14 cellular contexts compared by ENCODE assay signal in the genomic region with DNA sequence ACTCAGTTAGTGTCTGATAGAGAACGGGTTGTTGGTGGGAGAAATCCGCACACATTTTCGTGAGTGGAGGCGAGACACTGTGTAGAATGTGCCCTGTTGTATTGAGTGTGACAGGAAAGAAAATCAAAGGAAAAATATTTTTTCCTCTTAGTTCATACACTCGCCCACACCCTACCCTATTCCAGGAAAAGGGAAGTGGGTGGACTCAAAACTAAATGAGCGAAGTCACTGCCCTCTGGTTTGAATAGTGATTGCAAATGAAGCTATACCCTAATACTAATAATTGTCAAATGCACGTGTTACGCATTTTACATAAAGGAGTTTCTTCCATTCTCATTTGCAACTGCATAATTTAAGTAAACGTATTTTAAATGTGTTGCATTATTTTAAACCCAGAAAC. TPM values are rescaled to one million over a fixed set of nuclear protein-coding genes. Genes with fewer than 3 reads are reported as not detected.
A peak's percentile ranks its signal among the peaks of the same experiment; 100 is the strongest.
DNase-seq lines count a peak whose midpoint lies in the region; ATAC-seq and TF ChIP-seq lines count a peak whose summit lies in the region.
"Had no signal": no experiment of that assay in that cellular context is flagged by ENCODE, and none has a peak within 500 bp of the region (broad histone marks: within the 10 kb centered on the region; RNA-seq: fewer than 3 reads in every experiment).

No MANE protein-coding gene starts in this region.

- H4K8ac ChIP-seq in trophoblast cell (ENCODE audit: low read depth, low read length), result no peak overlapping the region

- H4K12ac ChIP-seq in trophoblast cell (ENCODE audit: low read depth, low read length), result no peak overlapping the region

- no peak overlapping the region for H3K27ac Mint-ChIP-seq in activated T-helper 1 cell treated with anti-CD3 and anti-CD28 coated beads, Interleukin-12 subunit alpha, Interleukin-12 subunit beta, Interleukin-2, Interleukin-4 antibody, amounts not matched to agents 30 ng/mL and 10 ng/mL and 1 ng/mL, durations not matched to agents 14 hours and 24 hours and 36 hours
- no peak overlapping the region for H3K27ac Mint-ChIP-seq in memory B cell

- H3K18ac ChIP-seq in trophoblast cell (ENCODE audit: low read length), result no peak overlapping the region

- H3K9ac ChIP-seq in trophoblast cell (ENCODE audit: low read length), result no peak overlapping the region

- no peak overlapping the region for H2BK120ac ChIP-seq in trophoblast cell (ENCODE audit: insufficient read depth, low read length, poor library complexity)

- H3K9me3 ChIP-seq in heart right ventricle, result peaks cover 0 to 46% (median 0%) of the 10 kb centered on the region in 11 donors
- peaks cover 0 to 26% (median 9%) of the 10 kb centered on the region in 4 donors for H3K9me3 ChIP-seq in upper lobe of left lung
- H3K9me3 ChIP-seq in trophoblast cell (ENCODE audit: insufficient read depth, low read depth, low read length), result peaks cover 5% of the 10 kb centered on the region

- no peaks in the 10 kb centered on the region for H3K27me3 ChIP-seq in heart right ventricle
- no peaks in the 10 kb centered on the region for H3K27me3 ChIP-seq in upper lobe of left lung
- H3K27me3 ChIP-seq in trophoblast cell (ENCODE audit: insufficient read depth, low read length), result no peaks in the 10 kb centered on the region

- H3K27ac ChIP-seq in heart right ventricle (peak overlapping the region in 9 of 10 donors; percentile 52 to 85 (median 80)), upper lobe of left lung (peak overlapping the region in 3 of 4 donors; percentile 67 to 85 (median 73)), trophoblast cell (ENCODE audit: low read depth, low read length) (no peak overlapping the region)
- H3K27ac ChIP-seq: C4-2B, epithelial cell of prostate had no signal

- H2AFZ ChIP-seq in trophoblast cell (ENCODE audit: insufficient read depth, low read length, poor library complexity), result no peak overlapping the region

- H3K4me3 Mint-ChIP-seq in activated T-helper 1 cell treated with anti-CD3 and anti-CD28 coated beads, Interleukin-12 subunit alpha, Interleukin-12 subunit beta, Interleukin-2, Interleukin-4 antibody, amounts not matched to agents 30 ng/mL and 10 ng/mL and 1 ng/mL, durations not matched to agents 14 hours and 24 hours and 36 hours, result peak overlapping the region; percentile 85
- H3K4me3 Mint-ChIP-seq in memory B cell, result peak overlapping the region; percentile 90

- TF ChIP-seq CTCF in heart right ventricle (IDR thresholded peaks at IDR 0.05), result no peak
- no peak for TF ChIP-seq CTCF in upper lobe of left lung (IDR thresholded peaks at IDR 0.05)

- peaks cover 0 to 39% (median 13%) of the 10 kb centered on the region in 9 donors for H3K36me3 ChIP-seq in heart right ventricle
- peaks cover 0 to 18% (median 10%) of the 10 kb centered on the region in 4 donors for H3K36me3 ChIP-seq in upper lobe of left lung
- peaks cover 2 to 10% of the 10 kb centered on the region in 2 experiments for H3K36me3 ChIP-seq in trophoblast cell (ENCODE audit: control insufficient read depth in 1 of 2, insufficient read depth in 2 of 2, low read length in 2 of 2)

- no peak overlapping the region for H3K23ac ChIP-seq in trophoblast cell (ENCODE audit: low read length)

- peak overlapping the region in 9 of 10 donors; percentile 69 to 84 (median 76) for H3K4me3 ChIP-seq in heart right ventricle
- H3K4me3 ChIP-seq in upper lobe of left lung, result peak overlapping the region in 3 of 4 donors; percentile 52 to 83 (median 55)
- H3K4me3 ChIP-seq in trophoblast cell (ENCODE audit: low read depth, low read length), result no peak overlapping the region

- H3K14ac ChIP-seq in trophoblast cell (ENCODE audit: low read length), result no peak overlapping the region

- DNase-seq in heart right ventricle (peak in 1 of 2 donors; percentile 5), Right ventricle myocardium superior (no peak), memory B cell (ENCODE audit: low spot score in 2 of 2) (no peak), upper lobe of left lung (no peak), SHP77 treated with DMSO at 0.1 percent for 48 hours (lab: John Stamatoyannopoulos, UW) (no peak), trophoblast cell (no peak), KG1 (lab: John Stamatoyannopoulos, UW) (no peak)
- DNase-seq in activated T-helper 1 cell treated with anti-CD3 and anti-CD28 coated beads, Interleukin-12 subunit alpha, Interleukin-12 subunit beta, Interleukin-2, Interleukin-4 antibody, amounts not matched to agents 30 ng/mL and 10 ng/mL and 1 ng/mL, durations not matched to agents 14 hours and 24 hours and 36 hours (ENCODE audit: low spot score), result no peak
- DNase-seq: activated CD4-positive, alpha-beta T cell treated with anti-CD3 and anti-CD28 coated beads, Interleukin-2, amount 50 U/mL, for 1 hour; aorta had no signal

- H3K4me1 Mint-ChIP-seq in activated T-helper 1 cell treated with anti-CD3 and anti-CD28 coated beads, Interleukin-12 subunit alpha, Interleukin-12 subunit beta, Interleukin-2, Interleukin-4 antibody, amounts not matched to agents 30 ng/mL and 10 ng/mL and 1 ng/mL, durations not matched to agents 14 hours and 24 hours and 36 hours (ENCODE audit: low read depth), result peaks cover 15% of the 10 kb centered on the region
- peaks cover 13% of the 10 kb centered on the region for H3K4me1 Mint-ChIP-seq in memory B cell

- WGBS in heart right ventricle, 2 donors, result 70 to 72% methylated on average over 9 of the region's 9 CpGs
- WGBS in upper lobe of left lung, 2 donors, result 59 to 67% methylated on average over 9 of the region's 9 CpGs
- no CpG with 5 or more reads among the region's 9 CpGs for WGBS in trophoblast cell (ENCODE audit: extremely low coverage, insufficient coverage, insufficient read length)

- peaks cover 0 to 26% (median 18%) of the 10 kb centered on the region in 9 donors for H3K4me1 ChIP-seq in heart right ventricle
- H3K4me1 ChIP-seq in upper lobe of left lung, result peaks cover 0 to 20% (median 9%) of the 10 kb centered on the region in 4 donors
- H3K4me1 ChIP-seq in trophoblast cell (ENCODE audit: control insufficient read depth in 1 of 2, insufficient read depth in 2 of 2, low read length in 2 of 2), result peaks cover 6 to 8% of the 10 kb centered on the region in 2 experiments

- H3K4me2 ChIP-seq in trophoblast cell (ENCODE audit: low read length), result no peak overlapping the region

- H3K9me3 Mint-ChIP-seq in activated T-helper 1 cell treated with anti-CD3 and anti-CD28 coated beads, Interleukin-12 subunit alpha, Interleukin-12 subunit beta, Interleukin-2, Interleukin-4 antibody, amounts not matched to agents 30 ng/mL and 10 ng/mL and 1 ng/mL, durations not matched to agents 14 hours and 24 hours and 36 hours, result peaks cover 52% of the 10 kb centered on the region
- peaks cover 19% of the 10 kb centered on the region for H3K9me3 Mint-ChIP-seq in memory B cell

- ATAC-seq in heart right ventricle (peak in 2 of 8 donors; percentile 24 to 49), Right ventricle myocardium superior (ENCODE audit: poor library complexity) (no peak), memory B cell (ENCODE audit: low read depth) (no peak), upper lobe of left lung (ENCODE audit: low FRiP score in 2 of 2) (no peak)
- ATAC-seq: HCT116 had no signal

- no peak overlapping the region for H4K91ac ChIP-seq in trophoblast cell (ENCODE audit: low read depth, low read length)

- no peaks in the 10 kb centered on the region for H3K27me3 Mint-ChIP-seq in activated T-helper 1 cell treated with anti-CD3 and anti-CD28 coated beads, Interleukin-12 subunit alpha, Interleukin-12 subunit beta, Interleukin-2, Interleukin-4 antibody, amounts not matched to agents 30 ng/mL and 10 ng/mL and 1 ng/mL, durations not matched to agents 14 hours and 24 hours and 36 hours (ENCODE audit: insufficient read depth)
- no peaks in the 10 kb centered on the region for H3K27me3 Mint-ChIP-seq in memory B cell

- peaks cover 5% of the 10 kb centered on the region for H3K79me1 ChIP-seq in trophoblast cell (ENCODE audit: low read length)

- H3K79me2 ChIP-seq in trophoblast cell (ENCODE audit: control insufficient read depth, insufficient read depth, low read length, poor library complexity), result peaks cover 5% of the 10 kb centered on the region

- no peak overlapping the region for H2AK5ac ChIP-seq in trophoblast cell (ENCODE audit: low read length)

- no peak overlapping the region for H2BK12ac ChIP-seq in trophoblast cell (ENCODE audit: low read length)

- no peak for TF ChIP-seq EP300 in upper lobe of left lung (IDR thresholded peaks at IDR 0.05)

- intact Hi-C loops in heart right ventricle (cut with DNase I), result loop anchor here in 3 of 10 donors (1.0 to 10.0 kb wide), 5 partner anchors 26 to 82 kb away; partner anchors contain the start of gene ZNF160 (in 2 of the 3)
- intact Hi-C loops in Right ventricle myocardium superior (cut with DNase I), result no loop called here
- intact Hi-C loops in activated T-helper 1 cell treated with anti-CD3 and anti-CD28 coated beads, Interleukin-12 subunit alpha, Interleukin-12 subunit beta, Interleukin-2, Interleukin-4 antibody, amounts not matched to agents 30 ng/mL and 10 ng/mL and 1 ng/mL, durations not matched to agents 14 hours and 24 hours and 36 hours (cut with micrococcal nuclease), result no loop called here

- no peak overlapping the region for H3K4ac ChIP-seq in trophoblast cell (ENCODE audit: low read depth, low read length)

- H3K36me3 Mint-ChIP-seq in activated T-helper 1 cell treated with anti-CD3 and anti-CD28 coated beads, Interleukin-12 subunit alpha, Interleukin-12 subunit beta, Interleukin-2, Interleukin-4 antibody, amounts not matched to agents 30 ng/mL and 10 ng/mL and 1 ng/mL, durations not matched to agents 14 hours and 24 hours and 36 hours (ENCODE audit: low read depth), result peaks cover 32% of the 10 kb centered on the region
- H3K36me3 Mint-ChIP-seq in memory B cell, result peaks cover 45% of the 10 kb centered on the region

- no peak overlapping the region for H2BK5ac ChIP-seq in trophoblast cell (ENCODE audit: low read depth, low read length, poor library complexity)

- no peak for TF ChIP-seq POLR2A in upper lobe of left lung (IDR thresholded peaks at IDR 0.05)

RNA-seq across cellular contexts. Expression of gene ZNF347, which starts 2.0 kb away (rescaled TPM):
- total RNA-seq in heart right ventricle, result 10 to 100 TPM in 2 of 10 donors, 1 to 10 TPM in 8; 5.4 to 11.3 (median 7.2) TPM
- 1 to 10 TPM; 2.0 to 3.2 TPM for polyA plus RNA-seq in heart right ventricle
- 5.8 TPM for total RNA-seq in Right ventricle myocardium superior
- 6.5 and 7.3 TPM in 2 replicates for total RNA-seq in activated T-helper 1 cell treated with anti-CD3 and anti-CD28 coated beads, Interleukin-12 subunit alpha, Interleukin-12 subunit beta, Interleukin-2, Interleukin-4 antibody, amounts not matched to agents 30 ng/mL and 10 ng/mL and 1 ng/mL, durations not matched to agents 14 hours and 24 hours and 36 hours
- 10 to 100 TPM in 4 of 6 donors, 1 to 10 TPM in 2; 5.3 to 21.0 (median 10.3) TPM for total RNA-seq in upper lobe of left lung
- polyA plus RNA-seq in trophoblast cell (2013), result 6.7 and 7.0 TPM in 2 replicates

RNA-seq across cellular contexts. Expression of gene ZNF415, which starts 24.2 kb away (rescaled TPM):
- total RNA-seq in heart right ventricle, result 10 to 100 TPM; 18.7 to 32.5 (median 22.8) TPM
- 10 to 100 TPM in 1 of 2 donors, 1 to 10 TPM in 1; 9.5 to 19.8 TPM for polyA plus RNA-seq in heart right ventricle
- 17.8 TPM for total RNA-seq in Right ventricle myocardium superior
- total RNA-seq in activated T-helper 1 cell treated with anti-CD3 and anti-CD28 coated beads, Interleukin-12 subunit alpha, Interleukin-12 subunit beta, Interleukin-2, Interleukin-4 antibody, amounts not matched to agents 30 ng/mL and 10 ng/mL and 1 ng/mL, durations not matched to agents 14 hours and 24 hours and 36 hours, result 0.20 and 0.21 TPM in 2 replicates
- 1 to 10 TPM; 2.4 to 7.9 (median 4.3) TPM for total RNA-seq in upper lobe of left lung
- 14.2 and 16.3 TPM in 2 replicates for polyA plus RNA-seq in trophoblast cell (2013)

RNA-seq across cellular contexts. Expression of gene ZNF665, which starts 36.3 kb away (rescaled TPM):
- total RNA-seq in heart right ventricle (1 to 10 TPM in 7 of 10 donors, under 1 TPM in 3; 0.75 to 3.3 (median 1.2) TPM), Right ventricle myocardium superior (1.3 TPM), upper lobe of left lung (1 to 10 TPM; 1.7 to 5.2 (median 3.4) TPM)
- polyA plus RNA-seq in heart right ventricle, result 1 to 10 TPM; 1.5 to 1.6 TPM
- 1.6 and 2.6 TPM in 2 replicates for total RNA-seq in activated T-helper 1 cell treated with anti-CD3 and anti-CD28 coated beads, Interleukin-12 subunit alpha, Interleukin-12 subunit beta, Interleukin-2, Interleukin-4 antibody, amounts not matched to agents 30 ng/mL and 10 ng/mL and 1 ng/mL, durations not matched to agents 14 hours and 24 hours and 36 hours
- 3.2 and 3.7 TPM in 2 replicates for polyA plus RNA-seq in trophoblast cell (2013)
- total RNA-seq: myocyte had no signal

RNA-seq across cellular contexts. Expression of gene ZNF160, which starts 53.7 kb away (rescaled TPM):
- total RNA-seq in heart right ventricle, result 10 to 100 TPM in 9 of 10 donors, 1 to 10 TPM in 1; 9.8 to 22.9 (median 18.5) TPM
- polyA plus RNA-seq in heart right ventricle, result 10 to 100 TPM in 1 of 2 donors, 1 to 10 TPM in 1; 9.1 to 25.9 TPM
- total RNA-seq in Right ventricle myocardium superior, result 15.7 TPM
- total RNA-seq in activated T-helper 1 cell treated with anti-CD3 and anti-CD28 coated beads, Interleukin-12 subunit alpha, Interleukin-12 subunit beta, Interleukin-2, Interleukin-4 antibody, amounts not matched to agents 30 ng/mL and 10 ng/mL and 1 ng/mL, durations not matched to agents 14 hours and 24 hours and 36 hours, result 26.0 and 27.8 TPM in 2 replicates
- total RNA-seq in upper lobe of left lung, result 100 to 1,000 TPM in 1 of 6 donors, 10 to 100 TPM in 5; 25.0 to 150 (median 48.5) TPM
- polyA plus RNA-seq in trophoblast cell (2013), result 26.8 and 27.6 TPM in 2 replicates
